36 cellular contexts compared by ENCODE assay signal in the genomic region with DNA sequence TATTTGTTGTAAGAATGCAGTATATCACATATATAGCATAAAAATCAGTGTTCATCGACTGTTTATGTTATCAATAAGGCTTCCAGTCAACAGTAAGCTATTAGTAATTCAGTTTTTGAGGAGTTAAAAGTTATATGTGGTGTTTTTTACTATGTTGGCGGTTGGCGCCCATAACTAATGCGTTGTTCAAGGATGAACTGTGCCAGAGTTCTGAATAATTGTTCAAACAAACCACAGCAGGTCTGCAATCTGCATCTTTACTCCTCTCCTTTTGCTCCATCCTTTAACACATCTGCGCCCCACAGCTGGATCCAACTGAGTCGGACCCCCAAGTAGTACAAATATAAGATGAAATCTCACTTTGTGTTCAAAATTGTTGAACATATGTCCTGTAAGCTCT.
"Had no signal": no experiment of that assay in that cellular context is flagged by ENCODE, and none has a peak within 500 bp of the region (broad histone marks: within the 10 kb centered on the region; RNA-seq: fewer than 3 reads in every experiment).

No MANE protein-coding gene starts in this region.

- H3K4me3 ChIP-seq: adrenal gland, ascending aorta, body of pancreas, breast epithelium, cardiac muscle cell had no signal

- ATAC-seq: activated naive CD4-positive, alpha-beta T cell treated with anti-CD3 and anti-CD28 coated beads, Interleukin-2, amount 50 U/mL, for 72 hours; activated naive CD8-positive, alpha-beta T cell treated with anti-CD3 and anti-CD28 coated beads, Interleukin-2, amount 50 U/mL, for 24 hours; activated T-cell treated with anti-CD3 and anti-CD28 coated beads, Interleukin-2, amount 50 U/mL, for 4 hours; activated T-cell treated with anti-CD3 and anti-CD28 coated beads, Interleukin-2, amount 50 U/mL, for 72 hours; activated T-helper 17 cell treated with anti-CD3 and anti-CD28 coated beads, Interleukin-2, amount 50 U/mL, for 72 hours; body of pancreas had no signal

- H3K27ac ChIP-seq: adrenal gland, ascending aorta, body of pancreas, brain microvascular endothelial cell, breast epithelium, cardiac muscle cell had no signal

- DNase-seq: activated effector memory CD4-positive, alpha-beta T cell treated with anti-CD3 and anti-CD28 coated beads, Interleukin-2, amount 50 U/mL, for 16 hours; activated effector memory CD4-positive, alpha-beta T cell treated with Interleukin-2 at 50 U/mL for 16 hours; activated gamma-delta T cell; activated gamma-delta T cell treated with Interleukin-2 at 50 U/mL for 16 hours; activated naive CD4-positive, alpha-beta T cell; activated naive CD4-positive, alpha-beta T cell treated with anti-CD3 and anti-CD28 coated beads for 36 hours; activated naive CD4-positive, alpha-beta T cell treated with anti-CD3 and anti-CD28 coated beads, Interleukin-2, amount 10 ng/mL, durations not matched to agents 7 days and 5 days; activated naive CD4-positive, alpha-beta T cell treated with anti-CD3 and anti-CD28 coated beads, Interleukin-2, amount 50 U/mL, for 16 hours; activated naive CD4-positive, alpha-beta T cell treated with Interleukin-2 at 50 U/mL for 16 hours; activated naive CD8-positive, alpha-beta T cell treated with anti-CD3 and anti-CD28 coated beads for 36 hours; activated naive CD8-positive, alpha-beta T cell treated with anti-CD3 and anti-CD28 coated beads, Interleukin-2, amount 10 ng/mL, durations not matched to agents 7 days and 5 days; activated naive CD8-positive, alpha-beta T cell treated with anti-CD3 and anti-CD28 coated beads, Interleukin-2, amount 50 U/mL, for 24 hours; activated T-cell treated with anti-CD3 and anti-CD28 coated beads, Interleukin-2, amount 50 U/mL, for 4 hours; activated T-cell treated with anti-CD3 and anti-CD28 coated beads, Interleukin-2, amount 50 U/mL, for 48 hours; activated T-cell treated with anti-CD3 and anti-CD28 coated beads, Interleukin-2, amount 50 U/mL, for 72 hours; adrenal gland; amniotic stem cell; amygdala; anterior cingulate cortex; aorta; body of pancreas; brain microvascular endothelial cell; caudate nucleus; central memory CD4-positive, alpha-beta T cell; cerebellar nuclear complex had no signal

- H3K4me1 Mint-ChIP-seq: activated naive CD4-positive, alpha-beta T cell treated with anti-CD3 and anti-CD28 coated beads, Interleukin-2, amount 10 ng/mL, durations not matched to agents 7 days and 5 days; activated naive CD4-positive, alpha-beta T cell treated with anti-CD3 and anti-CD28 coated beads, Interleukin-2, amount 50 U/mL, for 24 hours; activated naive CD8-positive, alpha-beta T cell treated with anti-CD3 and anti-CD28 coated beads for 36 hours; activated naive CD8-positive, alpha-beta T cell treated with anti-CD3 and anti-CD28 coated beads, Interleukin-2, amount 10 ng/mL, durations not matched to agents 7 days and 5 days; activated naive CD8-positive, alpha-beta T cell treated with anti-CD3 and anti-CD28 coated beads, Interleukin-2, amount 50 U/mL, for 24 hours; activated T-helper 17 cell treated with anti-CD3 and anti-CD28 coated beads, Interleukin-2, amount 50 U/mL, for 72 hours; brain; central memory CD8-positive, alpha-beta T cell had no signal

- H3K36me3 Mint-ChIP-seq: activated naive CD4-positive, alpha-beta T cell treated with anti-CD3 and anti-CD28 coated beads, Interleukin-2, amount 10 ng/mL, durations not matched to agents 7 days and 5 days; activated naive CD4-positive, alpha-beta T cell treated with anti-CD3 and anti-CD28 coated beads, Interleukin-2, amount 50 U/mL, for 24 hours; activated naive CD4-positive, alpha-beta T cell treated with anti-CD3 and anti-CD28 coated beads, Interleukin-2, amount 50 U/mL, for 72 hours; activated naive CD8-positive, alpha-beta T cell; activated naive CD8-positive, alpha-beta T cell treated with anti-CD3 and anti-CD28 coated beads for 36 hours; activated naive CD8-positive, alpha-beta T cell treated with anti-CD3 and anti-CD28 coated beads, Interleukin-2, amount 10 ng/mL, durations not matched to agents 7 days and 5 days; brain had no signal

- H3K4me1 ChIP-seq: adrenal gland, ascending aorta, body of pancreas, breast epithelium had no signal

- H3K9me3 Mint-ChIP-seq: activated naive CD4-positive, alpha-beta T cell treated with anti-CD3 and anti-CD28 coated beads for 36 hours; activated naive CD4-positive, alpha-beta T cell treated with anti-CD3 and anti-CD28 coated beads, Interleukin-2, amount 50 U/mL, for 24 hours; activated naive CD4-positive, alpha-beta T cell treated with anti-CD3 and anti-CD28 coated beads, Interleukin-2, amount 50 U/mL, for 72 hours; activated naive CD8-positive, alpha-beta T cell treated with anti-CD3 and anti-CD28 coated beads for 36 hours; activated naive CD8-positive, alpha-beta T cell treated with anti-CD3 and anti-CD28 coated beads, Interleukin-2, amount 10 ng/mL, durations not matched to agents 7 days and 5 days; activated naive CD8-positive, alpha-beta T cell treated with anti-CD3 and anti-CD28 coated beads, Interleukin-2, amount 50 U/mL, for 24 hours; activated T-cell treated with anti-CD3 and anti-CD28 coated beads, Interleukin-2, amount 50 U/mL, for 4 hours; activated T-cell treated with anti-CD3 and anti-CD28 coated beads, Interleukin-2, amount 50 U/mL, for 72 hours; activated T-helper 1 cell treated with anti-CD3 and anti-CD28 coated beads, Interleukin-12 subunit alpha, Interleukin-12 subunit beta, Interleukin-2, Interleukin-4 antibody, amounts not matched to agents 30 ng/mL and 10 ng/mL and 1 ng/mL, durations not matched to agents 14 hours and 24 hours and 36 hours; activated T-helper 17 cell treated with anti-CD3 and anti-CD28 coated beads, Interleukin-2, amount 50 U/mL, for 72 hours; activated T-helper 2 cell treated with anti-CD3 and anti-CD28 coated beads, Interferon-gamma antibody, Interleukin-2, Interleukin-4, amounts not matched to agents 10 μg/mL and 5 μg/mL and 100 μg/mL, durations not matched to agents 14 hours and 24 hours and 36 hours; brain had no signal

- H3K9me3 ChIP-seq: adrenal gland, ascending aorta, body of pancreas, breast epithelium had no signal

- H3K4me3 Mint-ChIP-seq: activated naive CD4-positive, alpha-beta T cell treated with anti-CD3 and anti-CD28 coated beads for 36 hours; activated naive CD4-positive, alpha-beta T cell treated with anti-CD3 and anti-CD28 coated beads, Interleukin-2, amount 10 ng/mL, durations not matched to agents 7 days and 5 days; activated naive CD4-positive, alpha-beta T cell treated with anti-CD3 and anti-CD28 coated beads, Interleukin-2, amount 50 U/mL, for 24 hours; activated naive CD8-positive, alpha-beta T cell; activated naive CD8-positive, alpha-beta T cell treated with anti-CD3 and anti-CD28 coated beads for 36 hours; activated naive CD8-positive, alpha-beta T cell treated with anti-CD3 and anti-CD28 coated beads, Interleukin-2, amount 10 ng/mL, durations not matched to agents 7 days and 5 days; activated naive CD8-positive, alpha-beta T cell treated with anti-CD3 and anti-CD28 coated beads, Interleukin-2, amount 50 U/mL, for 24 hours; activated T-cell treated with anti-CD3 and anti-CD28 coated beads, Interleukin-2, amount 50 U/mL, for 4 hours; activated T-cell treated with anti-CD3 and anti-CD28 coated beads, Interleukin-2, amount 50 U/mL, for 72 hours; activated T-helper 1 cell treated with anti-CD3 and anti-CD28 coated beads, Interleukin-12 subunit alpha, Interleukin-12 subunit beta, Interleukin-2, Interleukin-4 antibody, amounts not matched to agents 30 ng/mL and 10 ng/mL and 1 ng/mL, durations not matched to agents 14 hours and 24 hours and 36 hours; activated T-helper 17 cell treated with anti-CD3 and anti-CD28 coated beads, Interleukin-2, amount 50 U/mL, for 72 hours; brain; central memory CD8-positive, alpha-beta T cell had no signal

- H3K27me3 ChIP-seq: adrenal gland, ascending aorta, body of pancreas, brain microvascular endothelial cell, breast epithelium, cardiac muscle cell had no signal

- H3K36me3 ChIP-seq: adrenal gland, ascending aorta, brain microvascular endothelial cell, breast epithelium, cardiac muscle cell had no signal

- H3K27me3 Mint-ChIP-seq: activated naive CD4-positive, alpha-beta T cell treated with anti-CD3 and anti-CD28 coated beads, Interleukin-2, amount 10 ng/mL, durations not matched to agents 7 days and 5 days; activated naive CD4-positive, alpha-beta T cell treated with anti-CD3 and anti-CD28 coated beads, Interleukin-2, amount 50 U/mL, for 24 hours; activated naive CD8-positive, alpha-beta T cell; activated naive CD8-positive, alpha-beta T cell treated with anti-CD3 and anti-CD28 coated beads for 36 hours; activated naive CD8-positive, alpha-beta T cell treated with anti-CD3 and anti-CD28 coated beads, Interleukin-2, amount 10 ng/mL, durations not matched to agents 7 days and 5 days; activated naive CD8-positive, alpha-beta T cell treated with anti-CD3 and anti-CD28 coated beads, Interleukin-2, amount 50 U/mL, for 24 hours; activated T-helper 17 cell treated with anti-CD3 and anti-CD28 coated beads, Interleukin-2, amount 50 U/mL, for 72 hours; central memory CD8-positive, alpha-beta T cell had no signal

- H3K27ac Mint-ChIP-seq: activated naive CD4-positive, alpha-beta T cell treated with anti-CD3 and anti-CD28 coated beads for 36 hours; activated naive CD4-positive, alpha-beta T cell treated with anti-CD3 and anti-CD28 coated beads, Interleukin-2, amount 10 ng/mL, durations not matched to agents 7 days and 5 days; activated naive CD4-positive, alpha-beta T cell treated with anti-CD3 and anti-CD28 coated beads, Interleukin-2, amount 50 U/mL, for 24 hours; activated naive CD4-positive, alpha-beta T cell treated with anti-CD3 and anti-CD28 coated beads, Interleukin-2, amount 50 U/mL, for 72 hours; activated naive CD8-positive, alpha-beta T cell; activated naive CD8-positive, alpha-beta T cell treated with anti-CD3 and anti-CD28 coated beads for 36 hours; activated naive CD8-positive, alpha-beta T cell treated with anti-CD3 and anti-CD28 coated beads, Interleukin-2, amount 10 ng/mL, durations not matched to agents 7 days and 5 days; activated naive CD8-positive, alpha-beta T cell treated with anti-CD3 and anti-CD28 coated beads, Interleukin-2, amount 50 U/mL, for 24 hours; activated T-cell treated with anti-CD3 and anti-CD28 coated beads, Interleukin-2, amount 50 U/mL, for 72 hours; activated T-helper 1 cell treated with anti-CD3 and anti-CD28 coated beads, Interleukin-12 subunit alpha, Interleukin-12 subunit beta, Interleukin-2, Interleukin-4 antibody, amounts not matched to agents 30 ng/mL and 10 ng/mL and 1 ng/mL, durations not matched to agents 14 hours and 24 hours and 36 hours; activated T-helper 17 cell treated with anti-CD3 and anti-CD28 coated beads, Interleukin-2, amount 50 U/mL, for 72 hours; activated T-helper 2 cell treated with anti-CD3 and anti-CD28 coated beads, Interferon-gamma antibody, Interleukin-2, Interleukin-4, amounts not matched to agents 10 μg/mL and 5 μg/mL and 100 μg/mL, durations not matched to agents 14 hours and 24 hours and 36 hours; brain had no signal
